Comparison of ENCODE assay signal across 22 cellular contexts in the genomic region with DNA sequence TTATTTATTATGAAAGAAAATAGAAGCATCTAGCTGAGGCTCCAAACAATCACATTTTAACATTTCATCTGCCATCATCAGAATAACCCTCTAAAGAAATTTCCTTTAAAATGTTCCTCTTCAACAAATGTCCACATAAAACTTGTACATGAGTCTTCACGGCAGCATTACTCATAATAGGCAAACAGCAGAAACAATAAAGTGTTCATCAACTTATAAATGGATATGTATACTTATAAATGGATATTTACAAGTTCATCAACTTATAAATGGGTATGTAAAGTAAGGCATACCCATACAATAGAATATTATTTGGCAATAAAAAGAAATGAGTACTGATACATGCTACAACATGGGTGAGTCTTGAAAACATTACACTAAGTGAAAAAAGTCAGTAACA. TPM values are rescaled to one million over a fixed set of nuclear protein-coding genes. Genes with fewer than 3 reads are reported as not detected.
A peak's percentile ranks its signal among the peaks of the same experiment; 100 is the strongest.
DNase-seq lines count a peak whose midpoint lies in the region; TF ChIP-seq lines count a peak whose summit lies in the region.
"Had no signal": no experiment of that assay in that cellular context is flagged by ENCODE, and none has a peak within 500 bp of the region (broad histone marks: within the 10 kb centered on the region; RNA-seq: fewer than 3 reads in every experiment).

No MANE protein-coding gene starts in this region.

- H3K27ac Mint-ChIP-seq in chondrocyte (ENCODE audit: unreplicated experiment), result peak overlapping the region; percentile 2
- H3K27ac Mint-ChIP-seq in nephron, result peak overlapping the region in 2 of 3 experiments; percentile 37 to 92
- H3K27ac Mint-ChIP-seq: B cell; CD4-positive, alpha-beta T cell; CD8-positive, alpha-beta T cell had no signal

- no peaks in the 10 kb centered on the region for H3K36me3 Mint-ChIP-seq in chondrocyte (ENCODE audit: low read depth)
- no peaks in the 10 kb centered on the region for H3K36me3 Mint-ChIP-seq in nephron (ENCODE audit: low read depth)
- H3K36me3 Mint-ChIP-seq: CD8-positive, alpha-beta T cell had no signal

- DNase-seq in LNCaP clone FGC (ENCODE audit: low read depth), result peak; percentile 51
- no peak for DNase-seq in chondrocyte (ENCODE audit: low spot score)
- no peak for DNase-seq in H4 (ENCODE audit: low spot score)
- DNase-seq in esophagus muscularis mucosa (ENCODE audit: extremely low spot score), result no peak
- DNase-seq: AML-193; Caco-2; Calu3; CD4-positive, alpha-beta T cell; CD8-positive, alpha-beta T cell; DMS153; DMS53; DMS79; DND-41; EL; GDM1 had no signal

- no peak overlapping the region for H3K4me3 ChIP-seq in LNCaP clone FGC (ENCODE audit: low read depth, low read length)
- H3K4me3 ChIP-seq in esophagus muscularis mucosa, result no peak overlapping the region
- H3K4me3 ChIP-seq: A549; BLaER1 treated with 17β-estradiol and CSF1 and Interleukin-3, amounts not matched to agents 10 nM and 100 nM; GM12878 had no signal

- TF ChIP-seq POLR2A in esophagus muscularis mucosa (IDR thresholded peaks at IDR 0.05; ENCODE audit: low read depth), result no peak

- H3K4me1 ChIP-seq in esophagus muscularis mucosa, result no peaks in the 10 kb centered on the region

- no peaks in the 10 kb centered on the region for H3K36me3 ChIP-seq in esophagus muscularis mucosa
- H3K36me3 ChIP-seq: BLaER1 treated with 17β-estradiol and CSF1 and Interleukin-3, amounts not matched to agents 10 nM and 100 nM had no signal

- no peak overlapping the region for H3K27ac ChIP-seq in esophagus muscularis mucosa (replicated peaks in 1 of 4)
- H3K27ac ChIP-seq: 22Rv1; A549; BLaER1 treated with 17β-estradiol and CSF1 and Interleukin-3, amounts not matched to agents 10 nM and 100 nM; C4-2B had no signal

- no peak for TF ChIP-seq CTCF in LNCaP clone FGC (IDR thresholded peaks at IDR 0.05; ENCODE audit: control insufficient read depth, extremely low read depth, insufficient read depth)
- no peak for TF ChIP-seq CTCF in chondrocyte (IDR thresholded peaks at IDR 0.05)
- TF ChIP-seq CTCF in nephron (IDR thresholded peaks at IDR 0.05; ENCODE audit: unreplicated experiment in 3 of 3), result no peak
- no peak for TF ChIP-seq CTCF in esophagus muscularis mucosa (IDR thresholded peaks at IDR 0.05)

- no peaks in the 10 kb centered on the region for H3K27me3 Mint-ChIP-seq in chondrocyte (ENCODE audit: low read depth)
- H3K27me3 Mint-ChIP-seq in nephron (ENCODE audit: low read depth), result no peaks in the 10 kb centered on the region
- H3K27me3 Mint-ChIP-seq: CD4-positive, alpha-beta T cell had no signal

- H3K9me3 Mint-ChIP-seq in chondrocyte (ENCODE audit: low read depth) (no peaks in the 10 kb centered on the region), nephron (no peaks in the 10 kb centered on the region)
- H3K9me3 Mint-ChIP-seq: CD4-positive, alpha-beta T cell; CD8-positive, alpha-beta T cell had no signal

- H3K9me3 ChIP-seq in esophagus muscularis mucosa, result no peaks in the 10 kb centered on the region
- H3K9me3 ChIP-seq: A549; BLaER1 treated with 17β-estradiol and CSF1 and Interleukin-3, amounts not matched to agents 10 nM and 100 nM; Caco-2 had no signal

- intact Hi-C loops in esophagus muscularis mucosa (cut with DNase I), result no loop called here

- no peaks in the 10 kb centered on the region for H3K27me3 ChIP-seq in esophagus muscularis mucosa
- H3K27me3 ChIP-seq: BLaER1 treated with 17β-estradiol and CSF1 and Interleukin-3, amounts not matched to agents 10 nM and 100 nM had no signal

- peaks cover 35% of the 10 kb centered on the region for H3K4me1 Mint-ChIP-seq in chondrocyte (ENCODE audit: low read depth)
- H3K4me1 Mint-ChIP-seq in nephron, result peaks cover 25% of the 10 kb centered on the region
- H3K4me1 Mint-ChIP-seq: B cell had no signal

- TF ChIP-seq EP300 in esophagus muscularis mucosa (IDR thresholded peaks at IDR 0.05), result no peak

- WGBS in esophagus muscularis mucosa, result 95% methylated on average over 1 of the region's 1 CpG

- H3K4me3 Mint-ChIP-seq in chondrocyte (ENCODE audit: unreplicated experiment) (no peak overlapping the region), nephron (no peak overlapping the region)
- H3K4me3 Mint-ChIP-seq: B cell; CD4-positive, alpha-beta T cell; CD8-positive, alpha-beta T cell had no signal

RNA-seq across cellular contexts. Expression of a gene that starts 33.5 kb away (rescaled TPM):
- 36.1 to 43.1 TPM (median 39.5 TPM) in 3 replicates for total RNA-seq in chondrocyte
- 62.1 and 69.1 TPM in 2 replicates for total RNA-seq in H4 (2014; rRNA removed; shearing (Covaris generic))
- 10 to 100 TPM; 39.6 to 51.9 (median 47.2) TPM for total RNA-seq in esophagus muscularis mucosa

RNA-seq across cellular contexts. Expression of a gene that starts 46.7 kb away (rescaled TPM):
- 4.0 to 6.4 TPM (median 4.4 TPM) in 3 replicates for total RNA-seq in chondrocyte
- 0.14 and 1.0 TPM in 2 replicates for total RNA-seq in H4 (2014; rRNA removed; shearing (Covaris generic))
- 10 to 100 TPM in 3 of 4 donors, 1 to 10 TPM in 1; 7.9 to 19.1 (median 11.2) TPM for total RNA-seq in esophagus muscularis mucosa

RNA-seq across cellular contexts. Expression of a gene that starts 47.2 kb away (rescaled TPM):
- total RNA-seq in chondrocyte (15.0 to 21.7 TPM (median 20.3 TPM) in 3 replicates), esophagus muscularis mucosa (10 to 100 TPM; 35.3 to 80.9 (median 40.8) TPM)
- 2.2 and 3.8 TPM in 2 replicates for total RNA-seq in H4 (2014; rRNA removed; shearing (Covaris generic))
